Comparison of ENCODE assay signal across 8 cellular contexts in genomic region chr19:14418743-14419037, GRCh38. TPM values are rescaled to one million over a fixed set of nuclear protein-coding genes. Genes with fewer than 3 reads are reported as not detected.
DNase-seq lines count a peak whose midpoint lies in the region; ATAC-seq and TF ChIP-seq lines count a peak whose summit lies in the region.

No MANE protein-coding gene starts in this region.

- H2BK12ac ChIP-seq in H9 (ENCODE audit: insufficient read length, low read depth, low read length): no peak overlapping the region

- H2AFZ ChIP-seq in H9 (ENCODE audit: low read length): no peak overlapping the region

- H3K18ac ChIP-seq in H9 (ENCODE audit: insufficient read length, low read depth, low read length): no peak overlapping the region

- no peak overlapping the region for H3K14ac ChIP-seq in H9 (ENCODE audit: insufficient read depth, low read length)

- peaks cover 36% of the 10 kb centered on the region for H3K79me2 ChIP-seq in H9 (ENCODE audit: insufficient read depth, low read length)

- in situ Hi-C loops in ACHN (cut with HindIII; ENCODE audit: low pct_ligation_motif_present, low pct_unique_long_range_greater_than_20kb, low sequenced_read_pairs): no loop called here

- H3K79me1 ChIP-seq in H9 (ENCODE audit: insufficient read depth, low read depth, low read length, poor library complexity, severe bottlenecking): peaks cover 3% of the 10 kb centered on the region

- no peaks in the 10 kb centered on the region for H3K9me3 Mint-ChIP-seq in H9

- no peak overlapping the region for H3K27ac ChIP-seq in H9 (ENCODE audit: insufficient read length, low read depth, low read length)

- DNase-seq in H9 (no peak), T-helper 17 cell (no peak), foreskin fibroblast (no peak), ACHN (no peak)

- H3K23me2 ChIP-seq in H9 (ENCODE audit: insufficient read length, low read depth, low read length, poor library complexity, severe bottlenecking): peaks cover 3% of the 10 kb centered on the region

- no peak overlapping the region for H3K56ac ChIP-seq in H9 (ENCODE audit: insufficient read length, low read depth, low read length)

- H4K91ac ChIP-seq in H9 (ENCODE audit: insufficient read length, low read depth, low read length): no peak overlapping the region

- no peaks in the 10 kb centered on the region; the same call in 1 of the 2 replicates for H3K4me1 ChIP-seq in H9 (ENCODE audit: insufficient read depth, low read length)
- peaks cover 23% of the 10 kb centered on the region for H3K4me1 ChIP-seq in skeletal muscle satellite cell (ENCODE audit: control insufficient read depth, insufficient read depth, low read length)

- H2BK15ac ChIP-seq in H9 (ENCODE audit: low read depth, low read length): no peak overlapping the region

- no peaks in the 10 kb centered on the region for H4K20me1 ChIP-seq in H9 (ENCODE audit: control insufficient read depth, insufficient read depth, insufficient read length)

- H3T11ph ChIP-seq in H9 (ENCODE audit: low read length): no peak overlapping the region

- H3K9ac ChIP-seq in H9 (ENCODE audit: extremely low read depth, insufficient read length, low read length) (peak overlapping the region; percentile 31), skeletal muscle satellite cell (ENCODE audit: low read depth, low read length) (peak overlapping the region; percentile 98)

- H2BK120ac ChIP-seq in H9 (ENCODE audit: low read depth, low read length, poor library complexity, severe bottlenecking): no peak overlapping the region

- ATAC-seq in T-helper 17 cell: no peak
- no peak for ATAC-seq in GM21367 (IDR thresholded peaks at IDR 0.05; ENCODE audit: unreplicated experiment)
- ATAC-seq in HG02610 (IDR thresholded peaks at IDR 0.05; ENCODE audit: unreplicated experiment): no peak
- ATAC-seq in GM21528 (IDR thresholded peaks at IDR 0.05; ENCODE audit: low FRiP score, unreplicated experiment): no peak

- peaks cover 14% of the 10 kb centered on the region for H3K36me3 ChIP-seq in skeletal muscle satellite cell (ENCODE audit: insufficient read depth, low read length)

- H3K36me3 Mint-ChIP-seq in H9 (ENCODE audit: insufficient read depth in 1 of 3, low read depth in 3 of 3) (peaks cover 18 to 25% (median 22%) of the 10 kb centered on the region in 3 experiments), T-helper 17 cell (ENCODE audit: low read depth) (peaks cover 2% of the 10 kb centered on the region)

- no peak overlapping the region for H3K23ac ChIP-seq in H9 (ENCODE audit: insufficient read length, low read depth, low read length)

- no peaks in the 10 kb centered on the region for H3K27me3 Mint-ChIP-seq in H9 (ENCODE audit: low read depth)
- no peaks in the 10 kb centered on the region for H3K27me3 Mint-ChIP-seq in T-helper 17 cell

- no peak overlapping the region for H2AK5ac ChIP-seq in H9 (ENCODE audit: insufficient read length, low read length)

- H3K4ac ChIP-seq in H9 (ENCODE audit: low read depth, low read length): no peak overlapping the region

- H4K8ac ChIP-seq in H9 (replicated peaks; ENCODE audit: insufficient read length, low read depth, low read length): no peak overlapping the region

- peak overlapping the region; percentile 82 for H3K4me2 ChIP-seq in H9 (ENCODE audit: insufficient read depth, insufficient read length, low read length)
- H3K4me2 ChIP-seq in skeletal muscle satellite cell (ENCODE audit: low read length): peak overlapping the region; percentile 89

- H3K4me3 ChIP-seq in foreskin fibroblast (ENCODE audit: low read depth in 1 of 2, low read length in 2 of 2): peak overlapping the region; percentile 92 to 96
- peak overlapping the region; percentile 85 for H3K4me3 ChIP-seq in skeletal muscle satellite cell (ENCODE audit: low read length)

- H3K9me3 ChIP-seq in H9 (ENCODE audit: control insufficient read depth, low read depth, low read length) (no peaks in the 10 kb centered on the region), T-helper 17 cell (ENCODE audit: control insufficient read depth, low read length, poor library complexity, severe bottlenecking) (no peaks in the 10 kb centered on the region), skeletal muscle satellite cell (replicated peaks; ENCODE audit: low read length) (no peaks in the 10 kb centered on the region)

- no peak overlapping the region for H2BK20ac ChIP-seq in H9 (ENCODE audit: low read depth, low read length, poor library complexity, severe bottlenecking)

- H3K4me1 Mint-ChIP-seq in H9: peaks cover 36 to 42% of the 10 kb centered on the region in 2 experiments
- H3K4me1 Mint-ChIP-seq in T-helper 17 cell: peaks cover 39% of the 10 kb centered on the region

- TF ChIP-seq CTCF in H9 (conservative IDR thresholded peaks at IDR 0.05) (no peak), foreskin fibroblast (IDR thresholded peaks at IDR 0.05; ENCODE audit: low read depth, low read length) (no peak)

- H3K4me3 Mint-ChIP-seq in H9: peak overlapping the region; percentile 96 to 99
- peak overlapping the region; percentile 97 for H3K4me3 Mint-ChIP-seq in T-helper 17 cell

- H4K5ac ChIP-seq in H9 (ENCODE audit: insufficient read length, low read depth, low read length): no peak overlapping the region

- no peaks in the 10 kb centered on the region for H3K27me3 ChIP-seq in H9 (ENCODE audit: insufficient read depth, low read length)
- H3K27me3 ChIP-seq in skeletal muscle satellite cell (ENCODE audit: control insufficient read depth, insufficient read depth, low read length): no peaks in the 10 kb centered on the region

- no peak overlapping the region for H2BK5ac ChIP-seq in H9 (ENCODE audit: insufficient read length, low read length)

- H3K27ac Mint-ChIP-seq in H9 (peak overlapping the region; percentile 96 to 99 (median 99); a peak in 4 of 7 replicates), T-helper 17 cell (peak overlapping the region; percentile 93)

- WGBS in H9 (ENCODE audit: extremely low coverage, insufficient read length, low lambda C conversion rate): no CpG with 5 or more reads among the region's 18 CpGs

RNA-seq across cellular contexts. Expression of gene DDX39A, which starts 0.5 kb away (rescaled TPM):
- 137 and 145 TPM in 2 replicates for total RNA-seq in H9 (2021)
- total RNA-seq in T-helper 17 cell: 100 to 1,000 TPM; 276 to 284 TPM
- 73.3 and 93.3 TPM in 2 replicates for total RNA-seq in skeletal muscle satellite cell (2012; rRNA removed)

RNA-seq across cellular contexts. Expression of gene PKN1, which starts 14.4 kb away (rescaled TPM):
- 149 and 159 TPM in 2 replicates for total RNA-seq in H9 (2021)
- total RNA-seq in T-helper 17 cell: 100 to 1,000 TPM; 163 to 202 TPM
- 124 and 138 TPM in 2 replicates for total RNA-seq in skeletal muscle satellite cell (2012; rRNA removed)

RNA-seq across cellular contexts. Expression of gene ADGRE5, which starts 37.4 kb away (rescaled TPM):
- total RNA-seq in H9 (2021): 0.96 and 0.97 TPM in 2 replicates
- 1,000 to 10,000 TPM; 1,097 to 1,799 TPM for total RNA-seq in T-helper 17 cell
- 41.7 and 48.4 TPM in 2 replicates for total RNA-seq in skeletal muscle satellite cell (2012; rRNA removed)

RNA-seq across cellular contexts. Expression of gene PTGER1, which starts 56.5 kb away (rescaled TPM):
- total RNA-seq in H9 (2021) (0.63 and 0.66 TPM in 2 replicates), T-helper 17 cell (not detected)
- 2.8 and 4.1 TPM in 2 replicates for total RNA-seq in skeletal muscle satellite cell (2012; rRNA removed)

Comparison
In these comparisons a context has a peak if more than half of its experiments do, and no peak if none do; other contexts are left out.
1. RNA of gene ADGRE5, which starts 37.4 kb away (total RNA-seq): 1,097 to 1,799 TPM in T-helper 17 cell; 0.96 to 0.97 TPM in H9; every median in the first group is over 100 times any median in the second.